In genomic region chr6:105373481-105373880, GRCh38 we compare ENCODE assay signal across 22 cellular contexts. TPM values are rescaled to one million over a fixed set of nuclear protein-coding genes. Genes with fewer than 3 reads are reported as not detected.
DNase-seq lines count a peak whose midpoint lies in the region; ATAC-seq and TF ChIP-seq lines count a peak whose summit lies in the region.
"Had no signal": no experiment of that assay in that cellular context is flagged by ENCODE, and none has a peak within 500 bp of the region (broad histone marks: within the 10 kb centered on the region; RNA-seq: fewer than 3 reads in every experiment).

No MANE protein-coding gene starts in this region.

- CTCF ChIA-PET in Calu3 (lab: Charles Lee), result interaction anchor here (0.6 to 3.2 kb wide), 9 partner anchors 10 to 47 kb away, joined by 3 to 13 read pairs (median 5); partner anchors contain the start of gene PREP

- no peak for ATAC-seq in gastroesophageal sphincter
- ATAC-seq: natural killer cell treated with Interleukin-12 subunit alpha and Interleukin-12 subunit beta and Interleukin-15 and Interleukin-18, amount 100 ng/mL, for 72 hours had no signal

- H3K4ac ChIP-seq in neuronal stem cell (ENCODE audit: low read length), result no peak overlapping the region

- H3K4me1 ChIP-seq in SJSA1 (replicated peaks) (peaks cover 11% of the 10 kb centered on the region; the same call in 1 of the 2 replicates), neuronal stem cell (ENCODE audit: control insufficient read depth in 2 of 2, insufficient read depth in 1 of 2, low read depth in 1 of 2, low read length in 2 of 2) (no peaks in the 10 kb centered on the region), gastroesophageal sphincter (no peaks in the 10 kb centered on the region), tibial nerve (no peaks in the 10 kb centered on the region)

- no peak overlapping the region for H2BK120ac ChIP-seq in neuronal stem cell (ENCODE audit: low read depth, low read length)

- no peak overlapping the region for H3K9ac ChIP-seq in neuronal stem cell (ENCODE audit: low read depth, low read length, poor library complexity)

- H3K36me3 Mint-ChIP-seq in Calu3 (ENCODE audit: insufficient read depth, unreplicated experiment), result peaks cover 52% of the 10 kb centered on the region

- H3K4me1 Mint-ChIP-seq in Calu3 (ENCODE audit: low read depth, unreplicated experiment), result peaks cover 55% of the 10 kb centered on the region
- H3K4me1 Mint-ChIP-seq: CD14-positive monocyte, memory B cell had no signal

- no peak overlapping the region for H2AK5ac ChIP-seq in neuronal stem cell (ENCODE audit: low read depth, low read length)

- H4K91ac ChIP-seq in neuronal stem cell (ENCODE audit: low read depth, low read length, poor library complexity), result no peak overlapping the region

- H3K27me3 Mint-ChIP-seq in Calu3 (ENCODE audit: unreplicated experiment), result no peaks in the 10 kb centered on the region
- H3K27me3 Mint-ChIP-seq: memory B cell; natural killer cell treated with Interleukin-12 subunit alpha and Interleukin-12 subunit beta and Interleukin-15 and Interleukin-18, amount 100 ng/mL, for 72 hours had no signal

- no peak overlapping the region for H3K23ac ChIP-seq in neuronal stem cell (ENCODE audit: low read depth, low read length, poor library complexity)

- no CpG with 5 or more reads among the region's 6 CpGs for WGBS in neuronal stem cell (ENCODE audit: extremely low coverage in 2 of 2, insufficient read length in 2 of 2, insufficient replicate concordance in 1 of 2), 2 donors
- 87 to 93% methylated on average over 6 of the region's 6 CpGs for WGBS in gastroesophageal sphincter (ENCODE audit: low coverage in 1 of 2), 2 donors
- WGBS in tibial nerve, 2 donors, result 58 to 67% methylated on average over 6 of the region's 6 CpGs

- H3K9me3 ChIP-seq in SJSA1 (replicated peaks) (no peaks in the 10 kb centered on the region), neuronal stem cell (replicated peaks in 1 of 2; ENCODE audit: control insufficient read depth in 2 of 2, insufficient read depth in 1 of 2, low read depth in 1 of 2, low read length in 2 of 2) (no peaks in the 10 kb centered on the region), gastroesophageal sphincter (no peaks in the 10 kb centered on the region), tibial nerve (peaks cover 0 to 4% (median 0%) of the 10 kb centered on the region in 4 donors)

- no peak overlapping the region for H3K18ac ChIP-seq in neuronal stem cell (ENCODE audit: low read length)

- H3K4me2 ChIP-seq in neuronal stem cell (ENCODE audit: insufficient read depth, low read length, poor library complexity, severe bottlenecking), result no peak overlapping the region

- H2BK12ac ChIP-seq in neuronal stem cell (ENCODE audit: low read length), result no peak overlapping the region

- intact Hi-C loops in Calu3 (cut with micrococcal nuclease; ENCODE audit: unreplicated experiment), result loop anchor here (2.0 kb wide), 1 partner anchor 15 kb away; no protein-coding TSS in a partner anchor

- TF ChIP-seq CTCF in Calu3 (IDR thresholded peaks at IDR 0.05; ENCODE audit: unreplicated experiment), result no peak
- TF ChIP-seq CTCF in gastroesophageal sphincter (IDR thresholded peaks at IDR 0.05), result no peak
- no peak for TF ChIP-seq CTCF in tibial nerve (IDR thresholded peaks at IDR 0.05)

- DNase-seq in Calu3, result no peak
- no peak for DNase-seq in SJSA1 (ENCODE audit: low read depth in 1 of 2, low spot score in 2 of 2)
- DNase-seq in epithelial cell of prostate (ENCODE audit: low read depth, low spot score), result no peak
- no peak for DNase-seq in neuronal stem cell (ENCODE audit: low spot score)
- DNase-seq in NCI-H187 treated with DMSO at 0.1 percent for 48 hours (lab: John Stamatoyannopoulos, UW), result no peak
- no peak for DNase-seq in stimulated activated CD8-positive, alpha-beta memory T cell treated with anti-CD3 and anti-CD28 coated beads, Interleukin-4, amount 100 ng/mL, for 48 hours
- no peak for DNase-seq in tibial nerve (ENCODE audit: low spot score in 2 of 2)
- DNase-seq: activated CD4-positive, alpha-beta T cell treated with anti-CD3 and anti-CD28 coated beads, Interleukin-2, amount 50 U/mL, for 48 hours; activated naive CD4-positive, alpha-beta T cell; DMS 273 treated with DMSO at 0.1 percent for 48 hours; foreskin melanocyte; NCI-H1417; NCI-H526 treated with DMSO at 0.1 percent for 48 hours; psoas muscle; SIG-M5; stimulated activated CD4-positive, alpha-beta T cell treated with anti-CD3 and anti-CD28 coated beads, Interleukin-4, amount 100 ng/mL, for 4 hours; substantia nigra; T-helper 2 cell had no signal

- H2BK5ac ChIP-seq in neuronal stem cell (ENCODE audit: low read length), result no peak overlapping the region

- peak overlapping the region; percentile 70 for H4K8ac ChIP-seq in neuronal stem cell (ENCODE audit: low read depth, low read length)

- H3K4me3 ChIP-seq in SJSA1 (no peak overlapping the region), neuronal stem cell (ENCODE audit: low read length in 2 of 2) (no peak overlapping the region), gastroesophageal sphincter (no peak overlapping the region), tibial nerve (no peak overlapping the region)
- H3K4me3 ChIP-seq: psoas muscle had no signal

- no peak for TF ChIP-seq EP300 in gastroesophageal sphincter (IDR thresholded peaks at IDR 0.05)
- TF ChIP-seq EP300 in tibial nerve (IDR thresholded peaks at IDR 0.05), result no peak

- no peaks in the 10 kb centered on the region for H3K9me3 Mint-ChIP-seq in Calu3 (ENCODE audit: low read depth, unreplicated experiment)
- H3K9me3 Mint-ChIP-seq: CD14-positive monocyte; memory B cell; natural killer cell treated with Interleukin-12 subunit alpha and Interleukin-12 subunit beta and Interleukin-15 and Interleukin-18, amount 100 ng/mL, for 72 hours had no signal

- H3K36me3 ChIP-seq in SJSA1 (peaks cover 29% of the 10 kb centered on the region), neuronal stem cell (replicated peaks in 1 of 2; ENCODE audit: control insufficient read depth in 2 of 2, insufficient read depth in 2 of 2, low read length in 2 of 2) (peaks cover 3 to 64% of the 10 kb centered on the region in 2 donors), gastroesophageal sphincter (peaks cover 0 to 65% of the 10 kb centered on the region in 2 donors), tibial nerve (peaks cover 0 to 39% (median 16%) of the 10 kb centered on the region in 3 donors)

- H3K27ac Mint-ChIP-seq in Calu3 (ENCODE audit: unreplicated experiment), result peak overlapping the region; percentile 92
- H3K27ac Mint-ChIP-seq: memory B cell had no signal

- peak overlapping the region; percentile 59 for H3K4me3 Mint-ChIP-seq in Calu3 (ENCODE audit: low read depth, unreplicated experiment)
- H3K4me3 Mint-ChIP-seq: CD14-positive monocyte; memory B cell; natural killer cell treated with Interleukin-12 subunit alpha and Interleukin-12 subunit beta and Interleukin-15 and Interleukin-18, amount 100 ng/mL, for 72 hours had no signal

- H3K14ac ChIP-seq in neuronal stem cell (ENCODE audit: low read length), result no peak overlapping the region

- no TSS peak for BruUV-seq in Calu3 (replicated peaks; lab: Mats Ljungman, UMichigan)

- no peak overlapping the region for H2BK15ac ChIP-seq in neuronal stem cell (ENCODE audit: low read length)

- H3K27ac ChIP-seq in SJSA1 (peak overlapping the region; percentile 72), epithelial cell of prostate (peak overlapping the region; percentile 96), neuronal stem cell (replicated peaks; ENCODE audit: low read length) (no peak overlapping the region), gastroesophageal sphincter (no peak overlapping the region), tibial nerve (no peak overlapping the region)
- H3K27ac ChIP-seq: psoas muscle had no signal

- TF ChIP-seq POLR2A in gastroesophageal sphincter (IDR thresholded peaks at IDR 0.05), result no peak
- no peak for TF ChIP-seq POLR2A in tibial nerve (IDR thresholded peaks at IDR 0.05)

- H3K27me3 ChIP-seq in SJSA1 (replicated peaks), result no peaks in the 10 kb centered on the region
- no peaks in the 10 kb centered on the region for H3K27me3 ChIP-seq in neuronal stem cell (ENCODE audit: control insufficient read depth in 3 of 3, insufficient read depth in 3 of 3, low read depth in 1 of 3, low read length in 3 of 3)
- H3K27me3 ChIP-seq in gastroesophageal sphincter, result no peaks in the 10 kb centered on the region
- H3K27me3 ChIP-seq in tibial nerve, result no peaks in the 10 kb centered on the region

- no peaks in the 10 kb centered on the region for H3K79me1 ChIP-seq in neuronal stem cell (ENCODE audit: low read depth, low read length)

- H2AFZ ChIP-seq in neuronal stem cell (ENCODE audit: low read length), result no peak overlapping the region

RNA-seq across cellular contexts. Expression of gene PREP, which starts 29.4 kb away (rescaled TPM):
- total RNA-seq in Calu3 (2022) (62.4 and 70.4 TPM in 2 replicates), gastroesophageal sphincter (10 to 100 TPM; 13.9 to 19.8 (median 17.4) TPM), tibial nerve (10 to 100 TPM; 19.7 to 21.9 (median 21.6) TPM)
- 14.8 and 17.1 TPM in 2 replicates for total RNA-seq in SJSA1 (2014; rRNA removed; shearing (Covaris generic))
- 20.2 TPM for polyA plus RNA-seq in neuronal stem cell (2013, experiment 1 of 2)
- 19.3 TPM for polyA plus RNA-seq in neuronal stem cell (2013, experiment 2 of 2)

Comparison
In these comparisons a context has a peak if more than half of its experiments do, and no peak if none do; other contexts are left out.
1. H3K27ac ChIP-seq: peak in SJSA1 (single experiment) and epithelial cell of prostate (single experiment); none in neuronal stem cell (single experiment), gastroesophageal sphincter (0 of 4) and tibial nerve (0 of 4).